Comparison of ENCODE assay signal across 31 cellular contexts in the genomic region with DNA sequence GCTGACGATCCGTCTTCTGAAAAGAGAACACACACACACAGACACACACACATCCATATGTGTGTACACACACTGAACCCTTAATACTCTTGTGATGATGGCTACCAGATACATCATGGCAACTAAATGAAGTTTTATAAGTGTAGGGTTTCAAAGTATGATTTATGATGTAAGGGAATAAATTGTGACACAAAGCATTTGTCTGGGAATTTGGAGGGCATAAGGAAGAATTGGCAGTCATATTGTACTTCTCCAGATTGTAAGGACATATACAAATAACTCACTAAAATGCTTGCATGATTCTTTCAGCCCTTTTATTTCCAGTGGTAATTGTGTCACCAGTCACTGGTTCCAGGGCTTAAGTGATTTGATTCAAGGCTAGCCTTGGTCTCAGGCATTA.
"Had no signal": no experiment of that assay in that cellular context is flagged by ENCODE, and none has a peak within 500 bp of the region (broad histone marks: within the 10 kb centered on the region; RNA-seq: fewer than 3 reads in every experiment).

No MANE protein-coding gene starts in this region.

- H3K4me1 Mint-ChIP-seq: mesothelial cell of epicardium; naive B cell; stimulated activated naive CD8-positive, alpha-beta T cell treated with anti-CD3 and anti-CD28 coated beads, Interleukin-15, amount 100 ng/mL, for 72 hours had no signal

- DNase-seq: dermis blood vessel endothelial cell; effector memory CD4-positive, alpha-beta T cell; foreskin keratinocyte; heart left ventricle; hippocampal formation; left cardiac atrium; left lung; mesenchymal stem cell; mucosa of descending colon; naive B cell; stimulated activated CD4-positive, alpha-beta T cell treated with anti-CD3 and anti-CD28 coated beads, Interleukin-12 subunit alpha, Interleukin-12 subunit beta, amount 100 ng/mL, for 4 hours; stimulated activated CD4-positive, alpha-beta T cell treated with anti-CD3 and anti-CD28 coated beads, Interleukin-1b, Interleukin-23, amount 100 ng/mL, for 48 hours; stimulated activated CD4-positive, alpha-beta T cell treated with anti-CD3 and anti-CD28 coated beads, Interleukin-4, amount 100 ng/mL, for 1 hour; stimulated activated CD8-positive, alpha-beta memory T cell treated with anti-CD3 and anti-CD28 coated beads, Interleukin-4, amount 100 ng/mL, for 48 hours; stimulated activated naive CD4-positive, alpha-beta T cell; stimulated activated naive CD8-positive, alpha-beta T cell treated with anti-CD3 and anti-CD28 coated beads, Interleukin-15, amount 100 ng/mL, for 72 hours; transverse colon; upper lobe of right lung; uterus had no signal

- ATAC-seq: foreskin keratinocyte; gastroesophageal sphincter; heart left ventricle; left cardiac atrium; left lung; mucosa of descending colon; natural killer cell treated with Interleukin-12 subunit alpha and Interleukin-12 subunit beta and Interleukin-15 and Interleukin-18, amount 100 ng/mL, for 72 hours; sciatic nerve; stimulated activated naive CD8-positive, alpha-beta T cell treated with anti-CD3 and anti-CD28 coated beads, Interleukin-15, amount 100 ng/mL, for 72 hours; upper lobe of right lung had no signal

- H3K27ac Mint-ChIP-seq: mesothelial cell of epicardium; naive B cell; natural killer cell treated with Interleukin-12 subunit alpha and Interleukin-12 subunit beta and Interleukin-15 and Interleukin-18, amount 100 ng/mL, for 72 hours; neural progenitor cell; stimulated activated naive CD8-positive, alpha-beta T cell treated with anti-CD3 and anti-CD28 coated beads, Interleukin-15, amount 100 ng/mL, for 72 hours had no signal

- H3K9me3 ChIP-seq: esophagus muscularis mucosa, gastroesophageal sphincter, heart left ventricle, left lung, prostate gland, right atrium auricular region, suprapubic skin, transverse colon, upper lobe of right lung, uterus had no signal

- H3K9me3 Mint-ChIP-seq: mesothelial cell of epicardium, neural progenitor cell had no signal

- H3K4me3 ChIP-seq: esophagus muscularis mucosa, gastroesophageal sphincter, heart left ventricle, left lung, mucosa of descending colon, neural progenitor cell, prostate gland, right atrium auricular region, smooth muscle cell, suprapubic skin, transverse colon, upper lobe of right lung, uterus had no signal

- H3K9ac ChIP-seq: neural progenitor cell had no signal

- H3K4me3 Mint-ChIP-seq: mesothelial cell of epicardium; naive B cell; natural killer cell treated with Interleukin-12 subunit alpha and Interleukin-12 subunit beta and Interleukin-15 and Interleukin-18, amount 100 ng/mL, for 72 hours; neural progenitor cell; stimulated activated naive CD8-positive, alpha-beta T cell treated with anti-CD3 and anti-CD28 coated beads, Interleukin-15, amount 100 ng/mL, for 72 hours had no signal

- H3K27me3 ChIP-seq: esophagus muscularis mucosa, foreskin keratinocyte, gastroesophageal sphincter, heart left ventricle, left lung, neural progenitor cell, right atrium auricular region, suprapubic skin, transverse colon, upper lobe of right lung, uterus had no signal

- H3K36me3 ChIP-seq: esophagus muscularis mucosa, gastroesophageal sphincter, heart left ventricle, left lung, neural progenitor cell, prostate gland, right atrium auricular region, suprapubic skin, transverse colon, upper lobe of right lung, uterus had no signal

- H3K27me3 Mint-ChIP-seq: naive B cell; natural killer cell treated with Interleukin-12 subunit alpha and Interleukin-12 subunit beta and Interleukin-15 and Interleukin-18, amount 100 ng/mL, for 72 hours; stimulated activated naive CD8-positive, alpha-beta T cell treated with anti-CD3 and anti-CD28 coated beads, Interleukin-15, amount 100 ng/mL, for 72 hours had no signal

- FAIRE-seq: endothelial cell of umbilical vein, islet of Langerhans had no signal

- H3K4me1 ChIP-seq: foreskin keratinocyte, gastroesophageal sphincter, left lung, prostate gland, right atrium auricular region, suprapubic skin, transverse colon, upper lobe of right lung, uterus had no signal

- H3K36me3 Mint-ChIP-seq: mesothelial cell of epicardium; naive B cell; natural killer cell treated with Interleukin-12 subunit alpha and Interleukin-12 subunit beta and Interleukin-15 and Interleukin-18, amount 100 ng/mL, for 72 hours; neural progenitor cell had no signal

- H3K27ac ChIP-seq: esophagus muscularis mucosa, foreskin keratinocyte, gastroesophageal sphincter, heart left ventricle, left lung, neural progenitor cell, prostate gland, right atrium auricular region, suprapubic skin, transverse colon, upper lobe of right lung, uterus had no signal
